In genomic region chr17:44183024-44183423, GRCh38 we compare ENCODE assay signal across 14 cellular contexts. TPM values are rescaled to one million over a fixed set of nuclear protein-coding genes. Genes with fewer than 3 reads are reported as not detected.
DNase-seq lines count a peak whose midpoint lies in the region; ATAC-seq and TF ChIP-seq lines count a peak whose summit lies in the region.
"Had no signal": no experiment of that assay in that cellular context is flagged by ENCODE, and none has a peak within 500 bp of the region (broad histone marks: within the 10 kb centered on the region; RNA-seq: fewer than 3 reads in every experiment).

No MANE protein-coding gene starts in this region.

- no peak overlapping the region for H3K4me2 ChIP-seq in BLaER1

- H3K4me3 ChIP-seq in BLaER1 = no peak overlapping the region

- no peak for ATAC-seq in activated CD8-positive, alpha-beta T cell treated with anti-CD3 and anti-CD28 coated beads for 36 hours
- ATAC-seq in activated CD8-positive, alpha-beta T cell treated with anti-CD3 and anti-CD28 coated beads, Interleukin-2, amount 10 ng/mL, durations not matched to agents 7 days and 5 days = no peak
- ATAC-seq: PC-3 had no signal

- no peaks in the 10 kb centered on the region for H3K27me3 ChIP-seq in BLaER1

- DNase-seq in activated CD8-positive, alpha-beta T cell treated with anti-CD3 and anti-CD28 coated beads for 36 hours = no peak
- no peak for DNase-seq in activated CD8-positive, alpha-beta T cell treated with anti-CD3 and anti-CD28 coated beads, Interleukin-2, amount 10 ng/mL, durations not matched to agents 7 days and 5 days
- DNase-seq in RWPE1 (ENCODE audit: low spot score) = no peak
- no peak for DNase-seq in nephron progenitor cell
- DNase-seq in T-helper 1 cell = no peak
- no peak for DNase-seq in activated T-helper 2 cell treated with anti-CD3 and anti-CD28 coated beads, Interferon-gamma antibody, Interleukin-2, Interleukin-4, amounts not matched to agents 10 μg/mL and 5 μg/mL and 100 μg/mL, durations not matched to agents 14 hours and 24 hours and 36 hours (ENCODE audit: low spot score)
- no peak for DNase-seq in foreskin melanocyte
- DNase-seq: Calu3, GOT3, NCI-H1092, PC-3 had no signal

- H3K27ac ChIP-seq in BLaER1 (no peak overlapping the region), RWPE1 (peak overlapping the region; percentile 26; the same call in 1 of the 2 replicates)
- H3K27ac ChIP-seq: C4-2B had no signal

- peaks cover 27% of the 10 kb centered on the region for H3K4me1 Mint-ChIP-seq in activated CD8-positive, alpha-beta T cell treated with anti-CD3 and anti-CD28 coated beads for 36 hours (ENCODE audit: low read depth)
- peaks cover 34% of the 10 kb centered on the region for H3K4me1 Mint-ChIP-seq in activated CD8-positive, alpha-beta T cell treated with anti-CD3 and anti-CD28 coated beads, Interleukin-2, amount 10 ng/mL, durations not matched to agents 7 days and 5 days (ENCODE audit: low read depth)
- H3K4me1 Mint-ChIP-seq in nephron progenitor cell = peaks cover 30% of the 10 kb centered on the region
- peaks cover 25% of the 10 kb centered on the region for H3K4me1 Mint-ChIP-seq in activated T-helper 2 cell treated with anti-CD3 and anti-CD28 coated beads, Interferon-gamma antibody, Interleukin-2, Interleukin-4, amounts not matched to agents 10 μg/mL and 5 μg/mL and 100 μg/mL, durations not matched to agents 14 hours and 24 hours and 36 hours (ENCODE audit: low read depth)

- H3K9me3 ChIP-seq in BLaER1 = no peaks in the 10 kb centered on the region

- H3K9me3 Mint-ChIP-seq in activated CD8-positive, alpha-beta T cell treated with anti-CD3 and anti-CD28 coated beads for 36 hours = no peaks in the 10 kb centered on the region
- no peaks in the 10 kb centered on the region for H3K9me3 Mint-ChIP-seq in activated CD8-positive, alpha-beta T cell treated with anti-CD3 and anti-CD28 coated beads, Interleukin-2, amount 10 ng/mL, durations not matched to agents 7 days and 5 days (ENCODE audit: insufficient read depth)
- peaks cover 7% of the 10 kb centered on the region for H3K9me3 Mint-ChIP-seq in nephron progenitor cell
- H3K9me3 Mint-ChIP-seq in activated T-helper 2 cell treated with anti-CD3 and anti-CD28 coated beads, Interferon-gamma antibody, Interleukin-2, Interleukin-4, amounts not matched to agents 10 μg/mL and 5 μg/mL and 100 μg/mL, durations not matched to agents 14 hours and 24 hours and 36 hours = no peaks in the 10 kb centered on the region

- no peak for TF ChIP-seq CTCF in activated CD8-positive, alpha-beta T cell treated with anti-CD3 and anti-CD28 coated beads for 36 hours (IDR thresholded peaks at IDR 0.05)
- TF ChIP-seq CTCF in RWPE1 (conservative IDR thresholded peaks at IDR 0.05; ENCODE audit: low read depth) (no peak), nephron progenitor cell (IDR thresholded peaks at IDR 0.05) (no peak)

- H3K36me3 Mint-ChIP-seq in activated CD8-positive, alpha-beta T cell treated with anti-CD3 and anti-CD28 coated beads for 36 hours (ENCODE audit: low read depth) = peaks cover 21% of the 10 kb centered on the region
- peaks cover 28% of the 10 kb centered on the region for H3K36me3 Mint-ChIP-seq in activated CD8-positive, alpha-beta T cell treated with anti-CD3 and anti-CD28 coated beads, Interleukin-2, amount 10 ng/mL, durations not matched to agents 7 days and 5 days (ENCODE audit: low read depth)
- peaks cover 29% of the 10 kb centered on the region for H3K36me3 Mint-ChIP-seq in nephron progenitor cell (ENCODE audit: low read depth)
- H3K36me3 Mint-ChIP-seq in activated T-helper 2 cell treated with anti-CD3 and anti-CD28 coated beads, Interferon-gamma antibody, Interleukin-2, Interleukin-4, amounts not matched to agents 10 μg/mL and 5 μg/mL and 100 μg/mL, durations not matched to agents 14 hours and 24 hours and 36 hours (ENCODE audit: low read depth) = peaks cover 29% of the 10 kb centered on the region

- peaks cover 50% of the 10 kb centered on the region for H3K36me3 ChIP-seq in BLaER1

- peak overlapping the region; percentile 28 for H3K27ac Mint-ChIP-seq in activated CD8-positive, alpha-beta T cell treated with anti-CD3 and anti-CD28 coated beads for 36 hours
- H3K27ac Mint-ChIP-seq in activated CD8-positive, alpha-beta T cell treated with anti-CD3 and anti-CD28 coated beads, Interleukin-2, amount 10 ng/mL, durations not matched to agents 7 days and 5 days = no peak overlapping the region
- peak overlapping the region; percentile 82 for H3K27ac Mint-ChIP-seq in nephron progenitor cell
- no peak overlapping the region for H3K27ac Mint-ChIP-seq in activated T-helper 2 cell treated with anti-CD3 and anti-CD28 coated beads, Interferon-gamma antibody, Interleukin-2, Interleukin-4, amounts not matched to agents 10 μg/mL and 5 μg/mL and 100 μg/mL, durations not matched to agents 14 hours and 24 hours and 36 hours

- POLR2A ChIA-PET in activated CD8-positive, alpha-beta T cell treated with anti-CD3 and anti-CD28 coated beads for 36 hours (lab: Charles Lee) = interaction anchor here (4.8 kb wide), 1 partner anchor 10 kb away, joined by 37 read pairs; the partner anchor contains the start of gene ASB16
- POLR2A ChIA-PET in activated CD8-positive, alpha-beta T cell treated with anti-CD3 and anti-CD28 coated beads, Interleukin-2, amount 10 ng/mL, durations not matched to agents 7 days and 5 days (lab: Charles Lee) = interaction anchor here (0.6 kb wide), 1 partner anchor 52 kb away, joined by 3 read pairs; no protein-coding TSS in a partner anchor
- POLR2A ChIA-PET in RWPE1 (lab: Yijun Ruan, JAX; ENCODE audit: low non-redundant PET) = interaction anchor here (0.6 kb wide), 1 partner anchor 122 kb away, joined by 4 read pairs; no protein-coding TSS in a partner anchor

- no peak overlapping the region for H3K4me3 Mint-ChIP-seq in activated CD8-positive, alpha-beta T cell treated with anti-CD3 and anti-CD28 coated beads for 36 hours
- no peak overlapping the region for H3K4me3 Mint-ChIP-seq in activated CD8-positive, alpha-beta T cell treated with anti-CD3 and anti-CD28 coated beads, Interleukin-2, amount 10 ng/mL, durations not matched to agents 7 days and 5 days
- H3K4me3 Mint-ChIP-seq in nephron progenitor cell = no peak overlapping the region
- H3K4me3 Mint-ChIP-seq in activated T-helper 2 cell treated with anti-CD3 and anti-CD28 coated beads, Interferon-gamma antibody, Interleukin-2, Interleukin-4, amounts not matched to agents 10 μg/mL and 5 μg/mL and 100 μg/mL, durations not matched to agents 14 hours and 24 hours and 36 hours (ENCODE audit: low read depth) = no peak overlapping the region

- peak overlapping the region; percentile 24; the same call in 1 of the 2 replicates for H3K9ac ChIP-seq in BLaER1

- CTCF ChIA-PET in activated CD8-positive, alpha-beta T cell treated with anti-CD3 and anti-CD28 coated beads for 36 hours (lab: Charles Lee) = interaction anchor here (1.1 to 1.6 kb wide), 2 partner anchors 14 to 32 kb away, joined by 3 to 5 read pairs; no protein-coding TSS in a partner anchor
- CTCF ChIA-PET in activated CD8-positive, alpha-beta T cell treated with anti-CD3 and anti-CD28 coated beads, Interleukin-2, amount 10 ng/mL, durations not matched to agents 7 days and 5 days (lab: Charles Lee) = interaction anchor here (1.5 to 4.8 kb wide), 2 partner anchors 15 to 27 kb away, joined by 3 to 27 read pairs; no protein-coding TSS in a partner anchor
- CTCF ChIA-PET in RWPE1 (lab: Yijun Ruan, JAX) = no interaction called here

- intact Hi-C loops in activated CD8-positive, alpha-beta T cell treated with anti-CD3 and anti-CD28 coated beads for 36 hours (cut with micrococcal nuclease) = no loop called here
- intact Hi-C loops in activated T-helper 2 cell treated with anti-CD3 and anti-CD28 coated beads, Interferon-gamma antibody, Interleukin-2, Interleukin-4, amounts not matched to agents 10 μg/mL and 5 μg/mL and 100 μg/mL, durations not matched to agents 14 hours and 24 hours and 36 hours (cut with micrococcal nuclease) = no loop called here

- H3K27me3 Mint-ChIP-seq in activated CD8-positive, alpha-beta T cell treated with anti-CD3 and anti-CD28 coated beads for 36 hours = no peaks in the 10 kb centered on the region
- H3K27me3 Mint-ChIP-seq in activated CD8-positive, alpha-beta T cell treated with anti-CD3 and anti-CD28 coated beads, Interleukin-2, amount 10 ng/mL, durations not matched to agents 7 days and 5 days (ENCODE audit: low read depth) = no peaks in the 10 kb centered on the region
- H3K27me3 Mint-ChIP-seq in nephron progenitor cell (ENCODE audit: low read depth, poor library complexity) = peaks cover 9% of the 10 kb centered on the region
- H3K27me3 Mint-ChIP-seq in activated T-helper 2 cell treated with anti-CD3 and anti-CD28 coated beads, Interferon-gamma antibody, Interleukin-2, Interleukin-4, amounts not matched to agents 10 μg/mL and 5 μg/mL and 100 μg/mL, durations not matched to agents 14 hours and 24 hours and 36 hours (ENCODE audit: low read depth) = no peaks in the 10 kb centered on the region

- peaks cover 31% of the 10 kb centered on the region for H3K4me1 ChIP-seq in BLaER1

- H4K20me1 ChIP-seq in BLaER1 = peaks cover 46% of the 10 kb centered on the region

RNA-seq across cellular contexts. Expression of gene TMUB2, which starts 3.7 kb away (rescaled TPM):
- total RNA-seq in activated CD8-positive, alpha-beta T cell treated with anti-CD3 and anti-CD28 coated beads for 36 hours = 10 to 100 TPM; 17.5 TPM
- total RNA-seq in activated CD8-positive, alpha-beta T cell treated with anti-CD3 and anti-CD28 coated beads, Interleukin-2, amount 10 ng/mL, durations not matched to agents 7 days and 5 days = 10 to 100 TPM; 26.7 to 27.9 TPM
- total RNA-seq in activated T-helper 2 cell treated with anti-CD3 and anti-CD28 coated beads, Interferon-gamma antibody, Interleukin-2, Interleukin-4, amounts not matched to agents 10 μg/mL and 5 μg/mL and 100 μg/mL, durations not matched to agents 14 hours and 24 hours and 36 hours = 20.4 and 20.9 TPM in 2 replicates

RNA-seq across cellular contexts. Expression of gene ASB16, which starts 12.5 kb away (rescaled TPM):
- under 1 TPM; 0.18 to 0.27 TPM for total RNA-seq in activated CD8-positive, alpha-beta T cell treated with anti-CD3 and anti-CD28 coated beads for 36 hours
- total RNA-seq in activated CD8-positive, alpha-beta T cell treated with anti-CD3 and anti-CD28 coated beads, Interleukin-2, amount 10 ng/mL, durations not matched to agents 7 days and 5 days = under 1 TPM; 0.26 to 0.42 TPM
- 0.21 and 0.59 TPM in 2 replicates for total RNA-seq in activated T-helper 2 cell treated with anti-CD3 and anti-CD28 coated beads, Interferon-gamma antibody, Interleukin-2, Interleukin-4, amounts not matched to agents 10 μg/mL and 5 μg/mL and 100 μg/mL, durations not matched to agents 14 hours and 24 hours and 36 hours
- total RNA-seq: A172 had no signal

RNA-seq across cellular contexts. Expression of gene ATXN7L3, which starts 16.7 kb away (rescaled TPM):
- 10 to 100 TPM; 58.1 to 62.3 TPM for total RNA-seq in activated CD8-positive, alpha-beta T cell treated with anti-CD3 and anti-CD28 coated beads for 36 hours
- 100 to 1,000 TPM; 116 to 120 TPM for total RNA-seq in activated CD8-positive, alpha-beta T cell treated with anti-CD3 and anti-CD28 coated beads, Interleukin-2, amount 10 ng/mL, durations not matched to agents 7 days and 5 days
- total RNA-seq in activated T-helper 2 cell treated with anti-CD3 and anti-CD28 coated beads, Interferon-gamma antibody, Interleukin-2, Interleukin-4, amounts not matched to agents 10 μg/mL and 5 μg/mL and 100 μg/mL, durations not matched to agents 14 hours and 24 hours and 36 hours = 107 and 113 TPM in 2 replicates

RNA-seq across cellular contexts. Expression of gene UBTF, which starts 36.5 kb away (rescaled TPM):
- 100 to 1,000 TPM; 129 to 135 TPM for total RNA-seq in activated CD8-positive, alpha-beta T cell treated with anti-CD3 and anti-CD28 coated beads for 36 hours
- total RNA-seq in activated CD8-positive, alpha-beta T cell treated with anti-CD3 and anti-CD28 coated beads, Interleukin-2, amount 10 ng/mL, durations not matched to agents 7 days and 5 days = 100 to 1,000 TPM; 165 to 182 TPM
- total RNA-seq in activated T-helper 2 cell treated with anti-CD3 and anti-CD28 coated beads, Interferon-gamma antibody, Interleukin-2, Interleukin-4, amounts not matched to agents 10 μg/mL and 5 μg/mL and 100 μg/mL, durations not matched to agents 14 hours and 24 hours and 36 hours = 177 and 181 TPM in 2 replicates

RNA-seq across cellular contexts. Expression of gene HROB, which starts 41.3 kb away (rescaled TPM):
- 10 to 100 TPM; 16.8 to 17.9 TPM for total RNA-seq in activated CD8-positive, alpha-beta T cell treated with anti-CD3 and anti-CD28 coated beads for 36 hours
- total RNA-seq in activated CD8-positive, alpha-beta T cell treated with anti-CD3 and anti-CD28 coated beads, Interleukin-2, amount 10 ng/mL, durations not matched to agents 7 days and 5 days = 10 to 100 TPM; 16.4 to 18.0 TPM
- total RNA-seq in activated T-helper 2 cell treated with anti-CD3 and anti-CD28 coated beads, Interferon-gamma antibody, Interleukin-2, Interleukin-4, amounts not matched to agents 10 μg/mL and 5 μg/mL and 100 μg/mL, durations not matched to agents 14 hours and 24 hours and 36 hours = 20.7 and 24.1 TPM in 2 replicates

Comparison
In these comparisons a context has a peak if more than half of its experiments do, and no peak if none do; other contexts are left out.
1. H3K27ac Mint-ChIP-seq: peak in activated CD8-positive, alpha-beta T cell treated with anti-CD3 and anti-CD28 coated beads for 36 hours (single experiment) and nephron progenitor cell (single experiment); none in activated CD8-positive, alpha-beta T cell treated with anti-CD3 and anti-CD28 coated beads, Interleukin-2, amount 10 ng/mL, durations not matched to agents 7 days and 5 days (single experiment) and activated T-helper 2 cell treated with anti-CD3 and anti-CD28 coated beads, Interferon-gamma antibody, Interleukin-2, Interleukin-4, amounts not matched to agents 10 μg/mL and 5 μg/mL and 100 μg/mL, durations not matched to agents 14 hours and 24 hours and 36 hours (single experiment).